2 cellular contexts compared by ENCODE assay signal in the genomic region with DNA sequence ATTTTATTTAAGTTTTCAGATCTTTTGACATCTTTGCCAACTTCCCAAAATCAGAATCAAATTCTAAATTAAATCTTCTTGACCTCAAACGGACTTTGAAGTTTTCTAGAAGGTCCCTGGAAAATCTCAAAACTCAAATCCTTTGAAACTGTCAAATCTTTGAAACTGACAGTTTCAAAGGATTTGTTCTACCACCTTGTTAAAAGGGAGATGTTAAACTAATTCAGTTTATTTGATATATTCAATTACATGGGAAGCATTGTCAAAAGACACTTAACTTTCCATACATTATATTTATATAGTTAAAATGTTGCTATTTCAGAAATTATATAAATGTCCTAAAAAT.
TF ChIP-seq lines count a peak whose summit lies in the region.

No MANE protein-coding gene starts in this region.

TF ChIP-seq in HCT116, 20 proteins besides CTCF, POLR2A, EP300 and RAD21:
- TF ChIP-seq EZH2 (IDR thresholded peaks at IDR 0.05) (no peak), ZNF274 (IDR thresholded peaks at IDR 0.05; ENCODE audit: low read depth, low read length) (no peak), SIN3A (IDR thresholded peaks at IDR 0.05; ENCODE audit: low read depth) (no peak), EGR1 (IDR thresholded peaks at IDR 0.05; ENCODE audit: low read depth) (no peak), EZH2phosphoT487 (IDR thresholded peaks at IDR 0.05; ENCODE audit: borderline replicate concordance) (no peak), YY1 (IDR thresholded peaks at IDR 0.05; ENCODE audit: extremely low read depth, insufficient replicate concordance, low read depth, low read length) (no peak), JUND (IDR thresholded peaks at IDR 0.05) (no peak), FOSL1 (IDR thresholded peaks at IDR 0.05; ENCODE audit: low read depth) (no peak), SP1 (IDR thresholded peaks at IDR 0.05; ENCODE audit: low read depth) (no peak)
- TF ChIP-seq, protein P1, sequence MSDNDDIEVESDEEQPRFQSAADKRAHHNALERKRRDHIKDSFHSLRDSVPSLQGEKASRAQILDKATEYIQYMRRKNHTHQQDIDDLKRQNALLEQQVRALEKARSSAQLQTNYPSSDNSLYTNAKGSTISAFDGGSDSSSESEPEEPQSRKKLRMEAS (IDR thresholded peaks at IDR 0.05), result no peak
- TF ChIP-seq, protein P2, sequence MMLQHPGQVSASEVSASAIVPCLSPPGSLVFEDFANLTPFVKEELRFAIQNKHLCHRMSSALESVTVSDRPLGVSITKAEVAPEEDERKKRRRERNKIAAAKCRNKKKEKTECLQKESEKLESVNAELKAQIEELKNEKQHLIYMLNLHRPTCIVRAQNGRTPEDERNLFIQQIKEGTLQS (IDR thresholded peaks at IDR 0.05), result no peak
- TF ChIP-seq, protein P3, sequence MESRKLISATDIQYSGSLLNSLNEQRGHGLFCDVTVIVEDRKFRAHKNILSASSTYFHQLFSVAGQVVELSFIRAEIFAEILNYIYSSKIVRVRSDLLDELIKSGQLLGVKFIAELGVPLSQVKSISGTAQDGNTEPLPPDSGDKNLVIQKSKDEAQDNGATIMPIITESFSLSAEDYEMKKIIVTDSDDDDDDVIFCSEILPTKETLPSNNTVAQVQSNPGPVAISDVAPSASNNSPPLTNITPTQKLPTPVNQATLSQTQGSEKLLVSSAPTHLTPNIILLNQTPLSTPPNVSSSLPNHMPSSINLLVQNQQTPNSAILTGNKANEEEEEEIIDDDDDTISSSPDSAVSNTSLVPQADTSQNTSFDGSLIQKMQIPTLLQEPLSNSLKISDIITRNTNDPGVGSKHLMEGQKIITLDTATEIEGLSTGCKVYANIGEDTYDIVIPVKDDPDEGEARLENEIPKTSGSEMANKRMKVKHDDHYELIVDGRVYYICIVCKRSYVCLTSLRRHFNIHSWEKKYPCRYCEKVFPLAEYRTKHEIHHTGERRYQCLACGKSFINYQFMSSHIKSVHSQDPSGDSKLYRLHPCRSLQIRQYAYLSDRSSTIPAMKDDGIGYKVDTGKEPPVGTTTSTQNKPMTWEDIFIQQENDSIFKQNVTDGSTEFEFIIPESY (IDR thresholded peaks at IDR 0.05; ENCODE audit: extremely low read depth, insufficient replicate concordance, low read length), result no peak
- TF ChIP-seq, protein P4, sequence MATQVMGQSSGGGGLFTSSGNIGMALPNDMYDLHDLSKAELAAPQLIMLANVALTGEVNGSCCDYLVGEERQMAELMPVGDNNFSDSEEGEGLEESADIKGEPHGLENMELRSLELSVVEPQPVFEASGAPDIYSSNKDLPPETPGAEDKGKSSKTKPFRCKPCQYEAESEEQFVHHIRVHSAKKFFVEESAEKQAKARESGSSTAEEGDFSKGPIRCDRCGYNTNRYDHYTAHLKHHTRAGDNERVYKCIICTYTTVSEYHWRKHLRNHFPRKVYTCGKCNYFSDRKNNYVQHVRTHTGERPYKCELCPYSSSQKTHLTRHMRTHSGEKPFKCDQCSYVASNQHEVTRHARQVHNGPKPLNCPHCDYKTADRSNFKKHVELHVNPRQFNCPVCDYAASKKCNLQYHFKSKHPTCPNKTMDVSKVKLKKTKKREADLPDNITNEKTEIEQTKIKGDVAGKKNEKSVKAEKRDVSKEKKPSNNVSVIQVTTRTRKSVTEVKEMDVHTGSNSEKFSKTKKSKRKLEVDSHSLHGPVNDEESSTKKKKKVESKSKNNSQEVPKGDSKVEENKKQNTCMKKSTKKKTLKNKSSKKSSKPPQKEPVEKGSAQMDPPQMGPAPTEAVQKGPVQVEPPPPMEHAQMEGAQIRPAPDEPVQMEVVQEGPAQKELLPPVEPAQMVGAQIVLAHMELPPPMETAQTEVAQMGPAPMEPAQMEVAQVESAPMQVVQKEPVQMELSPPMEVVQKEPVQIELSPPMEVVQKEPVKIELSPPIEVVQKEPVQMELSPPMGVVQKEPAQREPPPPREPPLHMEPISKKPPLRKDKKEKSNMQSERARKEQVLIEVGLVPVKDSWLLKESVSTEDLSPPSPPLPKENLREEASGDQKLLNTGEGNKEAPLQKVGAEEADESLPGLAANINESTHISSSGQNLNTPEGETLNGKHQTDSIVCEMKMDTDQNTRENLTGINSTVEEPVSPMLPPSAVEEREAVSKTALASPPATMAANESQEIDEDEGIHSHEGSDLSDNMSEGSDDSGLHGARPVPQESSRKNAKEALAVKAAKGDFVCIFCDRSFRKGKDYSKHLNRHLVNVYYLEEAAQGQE (IDR thresholded peaks at IDR 0.05; ENCODE audit: low read depth), result no peak

TF ChIP-seq in K562, 482 proteins besides CTCF, POLR2A, EP300 and RAD21:
- TF ChIP-seq, protein P5, sequence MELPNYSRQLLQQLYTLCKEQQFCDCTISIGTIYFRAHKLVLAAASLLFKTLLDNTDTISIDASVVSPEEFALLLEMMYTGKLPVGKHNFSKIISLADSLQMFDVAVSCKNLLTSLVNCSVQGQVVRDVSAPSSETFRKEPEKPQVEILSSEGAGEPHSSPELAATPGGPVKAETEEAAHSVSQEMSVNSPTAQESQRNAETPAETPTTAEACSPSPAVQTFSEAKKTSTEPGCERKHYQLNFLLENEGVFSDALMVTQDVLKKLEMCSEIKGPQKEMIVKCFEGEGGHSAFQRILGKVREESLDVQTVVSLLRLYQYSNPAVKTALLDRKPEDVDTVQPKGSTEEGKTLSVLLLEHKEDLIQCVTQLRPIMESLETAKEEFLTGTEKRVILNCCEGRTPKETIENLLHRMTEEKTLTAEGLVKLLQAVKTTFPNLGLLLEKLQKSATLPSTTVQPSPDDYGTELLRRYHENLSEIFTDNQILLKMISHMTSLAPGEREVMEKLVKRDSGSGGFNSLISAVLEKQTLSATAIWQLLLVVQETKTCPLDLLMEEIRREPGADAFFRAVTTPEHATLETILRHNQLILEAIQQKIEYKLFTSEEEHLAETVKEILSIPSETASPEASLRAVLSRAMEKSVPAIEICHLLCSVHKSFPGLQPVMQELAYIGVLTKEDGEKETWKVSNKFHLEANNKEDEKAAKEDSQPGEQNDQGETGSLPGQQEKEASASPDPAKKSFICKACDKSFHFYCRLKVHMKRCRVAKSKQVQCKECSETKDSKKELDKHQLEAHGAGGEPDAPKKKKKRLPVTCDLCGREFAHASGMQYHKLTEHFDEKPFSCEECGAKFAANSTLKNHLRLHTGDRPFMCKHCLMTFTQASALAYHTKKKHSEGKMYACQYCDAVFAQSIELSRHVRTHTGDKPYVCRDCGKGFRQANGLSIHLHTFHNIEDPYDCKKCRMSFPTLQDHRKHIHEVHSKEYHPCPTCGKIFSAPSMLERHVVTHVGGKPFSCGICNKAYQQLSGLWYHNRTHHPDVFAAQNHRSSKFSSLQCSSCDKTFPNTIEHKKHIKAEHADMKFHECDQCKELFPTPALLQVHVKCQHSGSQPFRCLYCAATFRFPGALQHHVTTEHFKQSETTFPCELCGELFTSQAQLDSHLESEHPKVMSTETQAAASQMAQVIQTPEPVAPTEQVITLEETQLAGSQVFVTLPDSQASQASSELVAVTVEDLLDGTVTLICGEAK (IDR thresholded peaks at IDR 0.05), result 0 out of 2 replicates have a peak, but pooled peaks have one; percentile 1
- TF ChIP-seq, protein P5 (CRISPR knock-in tag; IDR thresholded peaks at IDR 0.05), result no peak
- TF ChIP-seq GATAD2B (IDR thresholded peaks at IDR 0.05; ENCODE audit: borderline replicate concordance) (0 out of 2 replicates have a peak, but pooled peaks have one; percentile 19), MIER1 (IDR thresholded peaks at IDR 0.05; ENCODE audit: low read depth) (peak; percentile 50; the same call in 1 of the 2 replicates), CEBPG (CRISPR knock-in tag; IDR thresholded peaks at IDR 0.05) (no peak), CEBPG (tag; conservative IDR thresholded peaks at IDR 0.05 in 1 of 2, IDR thresholded peaks at IDR 0.05 in 1 of 2) (no peak), DNMT1 (IDR thresholded peaks at IDR 0.05) (no peak)
